In the genomic region with DNA sequence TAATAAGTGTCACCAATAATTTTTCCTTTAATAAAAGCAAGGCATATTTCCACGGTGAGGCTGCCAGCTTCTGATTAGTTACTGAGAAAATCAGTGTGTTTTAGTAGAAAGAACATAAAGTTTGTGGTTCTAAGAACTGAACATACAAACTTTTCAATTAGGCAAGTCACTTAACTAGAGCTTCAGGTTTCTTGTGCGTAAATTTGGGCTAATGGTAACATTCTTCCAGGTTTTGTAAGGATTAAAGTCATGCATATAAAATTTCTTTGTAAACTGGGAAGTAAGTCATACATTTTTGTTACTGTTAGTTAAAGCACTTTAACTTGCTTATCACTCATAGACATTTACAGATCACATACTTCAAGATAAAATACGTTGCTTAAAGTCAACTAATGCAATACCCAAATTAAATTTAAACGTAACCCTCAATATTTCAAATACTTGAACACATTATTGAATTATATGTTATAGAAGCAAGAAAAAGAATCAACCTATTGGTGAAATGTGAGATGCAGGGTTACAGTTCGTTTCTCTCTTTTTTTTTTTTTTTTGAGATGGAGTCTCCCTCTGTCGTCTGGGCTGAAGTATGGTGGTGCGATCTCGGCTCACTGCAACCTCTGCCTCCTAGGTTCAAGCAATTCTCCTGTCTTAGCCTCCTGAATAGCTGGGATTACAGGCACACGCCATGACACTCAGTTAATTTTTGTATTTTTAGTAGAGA, we compare ENCODE assay signal across 15 cellular contexts.
DNase-seq lines count a peak whose midpoint lies in the region; ATAC-seq and TF ChIP-seq lines count a peak whose summit lies in the region.
"Had no signal": no experiment of that assay in that cellular context is flagged by ENCODE, and none has a peak within 500 bp of the region (broad histone marks: within the 10 kb centered on the region; RNA-seq: fewer than 3 reads in every experiment).

No MANE protein-coding gene starts in this region.

- H3K9ac ChIP-seq in GM23248 = peak overlapping the region; percentile 37; the same call in 1 of the 2 replicates

- no peaks in the 10 kb centered on the region for H3K9me3 ChIP-seq in GM23248 (ENCODE audit: low read depth)
- no peaks in the 10 kb centered on the region for H3K9me3 ChIP-seq in hepatocyte (ENCODE audit: low read depth)
- no peaks in the 10 kb centered on the region for H3K9me3 ChIP-seq in vagina
- no peaks in the 10 kb centered on the region for H3K9me3 ChIP-seq in WERI-Rb-1 (ENCODE audit: severe bottlenecking)
- H3K9me3 ChIP-seq: transverse colon had no signal

- H4K20me1 ChIP-seq in GM23248 (ENCODE audit: insufficient read depth) (no peaks in the 10 kb centered on the region), hepatocyte (ENCODE audit: insufficient read depth, poor library complexity, severe bottlenecking) (no peaks in the 10 kb centered on the region)

- peak overlapping the region; percentile 64 for H3K4me2 ChIP-seq in GM23248 (ENCODE audit: unreplicated experiment)
- H3K4me2 ChIP-seq in hepatocyte = peak overlapping the region; percentile 4
- H3K4me2 ChIP-seq: GM23338 had no signal

- no peak for TF ChIP-seq POLR2A in vagina (IDR thresholded peaks at IDR 0.05)

- H3K36me3 ChIP-seq in GM23248 (ENCODE audit: low read depth) (no peaks in the 10 kb centered on the region), hepatocyte (replicated peaks; ENCODE audit: insufficient read depth, low read depth) (no peaks in the 10 kb centered on the region), vagina (no peaks in the 10 kb centered on the region), WERI-Rb-1 (no peaks in the 10 kb centered on the region)
- H3K36me3 ChIP-seq: breast epithelium, transverse colon had no signal

- POLR2A ChIA-PET in WTC11 (lab: Charles Lee) = no interaction called here

- ATAC-seq in HG03442 (IDR thresholded peaks at IDR 0.05; ENCODE audit: unreplicated experiment) (no peak), WTC11 (no peak)
- ATAC-seq: CD8-positive, alpha-beta T cell; GM23338 had no signal

- H3K9me3 Mint-ChIP-seq in WTC11 = peaks cover 20% of the 10 kb centered on the region
- H3K9me3 Mint-ChIP-seq: CD8-positive, alpha-beta T cell had no signal

- CTCF ChIA-PET in WTC11 (lab: Charles Lee) = no interaction called here

- H3K4me1 ChIP-seq in GM23248 (ENCODE audit: insufficient read depth) (peaks cover 24% of the 10 kb centered on the region), hepatocyte (ENCODE audit: insufficient read depth) (peaks cover 3% of the 10 kb centered on the region), vagina (peaks cover 10% of the 10 kb centered on the region)
- H3K4me1 ChIP-seq: breast epithelium had no signal

- 53 to 57% methylated on average over 9 of the region's 9 CpGs for WGBS in GM23248 (ENCODE audit: low coverage in 1 of 2, low lambda C conversion rate in 2 of 2, missing lambda C conversion rate in 2 of 2), 2 experiments
- 59% methylated on average over 9 of the region's 9 CpGs for WGBS in hepatocyte (ENCODE audit: low lambda C conversion rate, missing lambda C conversion rate)

- intact Hi-C loops in vagina (cut with DNase I) = no loop called here

- peaks cover 10% of the 10 kb centered on the region for H3F3A ChIP-seq in GM23248 (ENCODE audit: insufficient read depth)

- no peaks in the 10 kb centered on the region for H3K4me1 Mint-ChIP-seq in WTC11
- H3K4me1 Mint-ChIP-seq: GM23338 had no signal

- H3K27ac Mint-ChIP-seq in WTC11 = no peak overlapping the region
- H3K27ac Mint-ChIP-seq: CD8-positive, alpha-beta T cell; GM23338 had no signal

- peaks cover 13% of the 10 kb centered on the region for H3K36me3 Mint-ChIP-seq in WTC11
- H3K36me3 Mint-ChIP-seq: CD8-positive, alpha-beta T cell had no signal

- H3K79me2 ChIP-seq in GM23248 (ENCODE audit: insufficient read depth) (no peaks in the 10 kb centered on the region), hepatocyte (no peaks in the 10 kb centered on the region)

- in situ Hi-C loops in GM23248 (cut with MboI) = no loop called here

- no peaks in the 10 kb centered on the region for H3K27me3 ChIP-seq in GM23248 (replicated peaks; ENCODE audit: insufficient read depth)
- H3K27me3 ChIP-seq in hepatocyte = no peaks in the 10 kb centered on the region
- no peaks in the 10 kb centered on the region for H3K27me3 ChIP-seq in vagina
- no peaks in the 10 kb centered on the region for H3K27me3 ChIP-seq in WERI-Rb-1 (ENCODE audit: insufficient read depth, low read depth, severe bottlenecking)
- H3K27me3 ChIP-seq: breast epithelium, transverse colon had no signal

- peak overlapping the region; percentile 69 for H2AFZ ChIP-seq in GM23248
- no peak overlapping the region for H2AFZ ChIP-seq in hepatocyte
- H2AFZ ChIP-seq: GM23338 had no signal

- H3K27me3 Mint-ChIP-seq in WTC11 (ENCODE audit: low read depth) = no peaks in the 10 kb centered on the region

- no peak overlapping the region for H3K4me3 Mint-ChIP-seq in WTC11
- H3K4me3 Mint-ChIP-seq: CD8-positive, alpha-beta T cell; GM23338 had no signal

- peak; percentile 46 for DNase-seq in GM23248
- no peak for DNase-seq in hepatocyte (ENCODE audit: low spot score)
- DNase-seq in vagina (ENCODE audit: extremely low spot score in 2 of 2) = no peak
- DNase-seq in WTC11 (ENCODE audit: low spot score) = no peak
- no peak for DNase-seq in WERI-Rb-1
- DNase-seq: activated naive CD4-positive, alpha-beta T cell treated with Interleukin-2 at 50 U/mL for 16 hours; CD8-positive, alpha-beta T cell; NCI-H1436; NK-92 treated with Interleukin-12 subunit alpha and Interleukin-12 subunit beta, amount 100 ng/mL, for 24 hours; SHP77 treated with DMSO at 0.1 percent for 48 hours had no signal

- H3K27ac ChIP-seq in GM23248 (peak overlapping the region; percentile 82), VCaP (peak overlapping the region; percentile 65), hepatocyte (peak overlapping the region; percentile 79), vagina (peak overlapping the region; percentile 46), WERI-Rb-1 (no peak overlapping the region)

- TF ChIP-seq CTCF in VCaP (conservative IDR thresholded peaks at IDR 0.05) (no peak), hepatocyte (IDR thresholded peaks at IDR 0.05; ENCODE audit: poor library complexity) (no peak), vagina (IDR thresholded peaks at IDR 0.05) (no peak), WTC11 (IDR thresholded peaks at IDR 0.05) (no peak), WERI-Rb-1 (IDR thresholded peaks at IDR 0.05; ENCODE audit: low read depth, low read length) (no peak)

- peak overlapping the region; percentile 22; the same call in 1 of the 2 replicates for H3K4me3 ChIP-seq in GM23248
- no peak overlapping the region for H3K4me3 ChIP-seq in hepatocyte
- no peak overlapping the region for H3K4me3 ChIP-seq in vagina
- no peak overlapping the region for H3K4me3 ChIP-seq in WERI-Rb-1 (ENCODE audit: low read depth, low read length)
- H3K4me3 ChIP-seq: breast epithelium, GM23338, transverse colon had no signal

- H3K9me2 ChIP-seq in GM23248 (ENCODE audit: insufficient read depth) (no peaks in the 10 kb centered on the region), hepatocyte (replicated peaks; ENCODE audit: insufficient read depth) (no peaks in the 10 kb centered on the region)

TF ChIP-seq in WTC11, 78 proteins besides CTCF, POLR2A, EP300 and RAD21:
- no peak for TF ChIP-seq ZNF138 (CRISPR knock-in tag; conservative IDR thresholded peaks at IDR 0.05)
